Comparison of ENCODE assay signal across 8 cellular contexts in the genomic region with DNA sequence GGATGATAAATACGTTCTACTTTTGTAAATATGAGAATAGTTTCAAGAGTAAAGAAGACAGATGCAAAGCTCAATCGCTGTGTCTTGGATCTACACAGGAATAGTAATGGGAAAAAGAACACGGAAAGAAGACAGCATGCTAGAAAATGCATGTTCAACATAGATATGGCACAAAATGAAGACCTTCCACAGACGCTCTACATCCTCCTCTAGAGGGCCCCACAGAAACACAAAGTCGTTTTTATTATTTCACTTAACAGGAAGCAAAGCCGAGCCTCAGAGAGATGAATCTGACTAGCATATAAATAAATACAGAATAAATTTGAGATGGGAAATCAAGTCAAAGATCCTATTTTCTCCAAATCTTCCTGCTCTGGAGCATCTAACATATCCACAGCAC.
DNase-seq lines count a peak whose midpoint lies in the region; ATAC-seq, FAIRE-seq and TF ChIP-seq lines count a peak whose summit lies in the region.

No MANE protein-coding gene starts in this region.

- H3K4me3 ChIP-seq in Jurkat, Clone E6-1 (ENCODE audit: low read length) = peak overlapping the region; percentile 20
- no peak overlapping the region for H3K4me3 ChIP-seq in bronchial epithelial cell (ENCODE audit: low read depth, low read length)

- H3K36me3 Mint-ChIP-seq in osteocyte (ENCODE audit: unreplicated experiment) = no peaks in the 10 kb centered on the region
- no peaks in the 10 kb centered on the region for H3K36me3 Mint-ChIP-seq in effector memory CD8-positive, alpha-beta T cell (ENCODE audit: insufficient read depth)
- H3K36me3 Mint-ChIP-seq in activated naive CD4-positive, alpha-beta T cell treated with anti-CD3 and anti-CD28 coated beads, Interleukin-2, amount 50 U/mL, for 72 hours = no peaks in the 10 kb centered on the region

- peaks cover 28% of the 10 kb centered on the region for H3K4me1 Mint-ChIP-seq in osteocyte (ENCODE audit: unreplicated experiment)
- H3K4me1 Mint-ChIP-seq in effector memory CD8-positive, alpha-beta T cell (ENCODE audit: low read depth in 2 of 2) = no peaks in the 10 kb centered on the region

- no peak for ATAC-seq in GM21447 (IDR thresholded peaks at IDR 0.05; ENCODE audit: unreplicated experiment)
- no peak for ATAC-seq in effector memory CD8-positive, alpha-beta T cell (replicated peaks)
- no peak for ATAC-seq in activated naive CD4-positive, alpha-beta T cell treated with anti-CD3 and anti-CD28 coated beads, Interleukin-2, amount 50 U/mL, for 72 hours

- peak; percentile 49 for DNase-seq in A172 (ENCODE audit: low spot score)
- peak; percentile 30 for DNase-seq in GM13976 (ENCODE audit: low spot score)
- peak; percentile 54 for DNase-seq in Jurkat, Clone E6-1 (ENCODE audit: low read depth, low spot score)
- no peak for DNase-seq in bronchial epithelial cell (ENCODE audit: low read depth)
- no peak for DNase-seq in osteocyte (ENCODE audit: extremely low spot score, unreplicated experiment)
- no peak for DNase-seq in effector memory CD8-positive, alpha-beta T cell
- no peak for DNase-seq in activated naive CD4-positive, alpha-beta T cell treated with anti-CD3 and anti-CD28 coated beads, Interleukin-2, amount 50 U/mL, for 72 hours (ENCODE audit: low spot score in 2 of 2)

- H3K27ac Mint-ChIP-seq in osteocyte (ENCODE audit: unreplicated experiment) = no peak overlapping the region
- H3K27ac Mint-ChIP-seq in effector memory CD8-positive, alpha-beta T cell = no peak overlapping the region
- H3K27ac Mint-ChIP-seq in activated naive CD4-positive, alpha-beta T cell treated with anti-CD3 and anti-CD28 coated beads, Interleukin-2, amount 50 U/mL, for 72 hours = no peak overlapping the region

- TF ChIP-seq CTCF in GM13976 (IDR thresholded peaks at IDR 0.05; ENCODE audit: borderline replicate concordance, control extremely low read depth, extremely low read depth, insufficient read depth, missing control alignments) = peak; percentile 45
- peak; percentile 8 for TF ChIP-seq CTCF in bronchial epithelial cell (IDR thresholded peaks at IDR 0.05; ENCODE audit: insufficient read depth, low read length, severe bottlenecking)
- peak; percentile 51 for TF ChIP-seq CTCF in osteocyte (IDR thresholded peaks at IDR 0.05)

- no peaks in the 10 kb centered on the region for H3K9me3 Mint-ChIP-seq in osteocyte (ENCODE audit: unreplicated experiment)
- peaks cover 0 to 5% of the 10 kb centered on the region in 2 donors for H3K9me3 Mint-ChIP-seq in effector memory CD8-positive, alpha-beta T cell
- H3K9me3 Mint-ChIP-seq in activated naive CD4-positive, alpha-beta T cell treated with anti-CD3 and anti-CD28 coated beads, Interleukin-2, amount 50 U/mL, for 72 hours = no peaks in the 10 kb centered on the region

- no peak overlapping the region for H3K4me3 Mint-ChIP-seq in osteocyte (ENCODE audit: unreplicated experiment)
- H3K4me3 Mint-ChIP-seq in effector memory CD8-positive, alpha-beta T cell = no peak overlapping the region

- FAIRE-seq in bronchial epithelial cell (lab: Jason Lieb, UNC) = no peak

- no peaks in the 10 kb centered on the region for H3K27me3 ChIP-seq in bronchial epithelial cell (ENCODE audit: control insufficient read depth, insufficient read depth, low read length)

- in situ Hi-C loops in GM13976 (cut with MboI; ENCODE audit: low sequenced_read_pairs, unreplicated experiment) = no loop called here

- no peaks in the 10 kb centered on the region for H3K27me3 Mint-ChIP-seq in osteocyte (ENCODE audit: unreplicated experiment)
- H3K27me3 Mint-ChIP-seq in effector memory CD8-positive, alpha-beta T cell = no peaks in the 10 kb centered on the region

- no peaks in the 10 kb centered on the region for H3K36me3 ChIP-seq in bronchial epithelial cell (ENCODE audit: control insufficient read depth, insufficient read depth, low read length)

Comparison
In these comparisons a context has a peak if more than half of its experiments do, and no peak if none do; other contexts are left out.
1. DNase-seq: peak in A172 (single experiment), GM13976 (single experiment) and Jurkat, Clone E6-1 (single experiment); none in bronchial epithelial cell (single experiment), osteocyte (single experiment), effector memory CD8-positive, alpha-beta T cell (0 of 3) and activated naive CD4-positive, alpha-beta T cell treated with anti-CD3 and anti-CD28 coated beads, Interleukin-2, amount 50 U/mL, for 72 hours (0 of 2).
2. Peak in every context shown above with its lines, with median percentiles within 50 percentile points of each other: CTCF ChIP-seq.